ENCODE assay signal across 15 cellular contexts in the genomic region with DNA sequence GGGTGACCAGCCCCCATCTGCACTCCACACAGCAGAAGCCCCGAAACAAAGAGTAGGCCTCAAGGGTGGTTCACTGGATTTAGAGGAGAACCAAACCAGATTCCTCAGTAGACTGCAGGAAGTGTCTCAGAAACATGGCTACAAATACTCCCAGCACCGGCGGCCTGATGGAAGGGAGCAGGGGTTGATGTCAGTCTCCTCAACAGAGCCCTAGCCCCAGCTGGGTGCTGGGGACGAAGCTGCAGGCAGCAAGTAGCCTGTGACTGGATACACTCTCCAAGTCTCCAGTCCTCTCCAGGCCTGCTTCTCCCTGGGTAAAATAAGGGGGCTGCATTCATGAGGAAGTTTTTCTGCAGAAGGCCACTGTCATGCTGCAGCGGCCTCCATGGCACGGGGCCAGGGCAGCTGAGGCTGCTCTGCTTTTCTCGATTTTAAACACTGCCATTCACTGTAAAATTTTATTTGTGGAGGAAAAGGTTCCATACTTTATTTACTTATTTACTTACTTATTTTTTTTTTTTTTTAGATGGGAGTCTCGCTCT.
"Had no signal": no experiment of that assay in that cellular context is flagged by ENCODE, and none has a peak within 500 bp of the region (broad histone marks: within the 10 kb centered on the region; RNA-seq: fewer than 3 reads in every experiment).

No MANE protein-coding gene starts in this region.

- H3K9me3 ChIP-seq: pancreas, upper lobe of left lung had no signal

- FAIRE-seq: pancreas had no signal

- H3K27me3 ChIP-seq: pancreas, upper lobe of left lung had no signal

- DNase-seq: activated CD4-positive, alpha-beta memory T cell treated with anti-CD3 and anti-CD28 coated beads for 36 hours; activated CD4-positive, alpha-beta T cell treated with anti-CD3 and anti-CD28 coated beads for 36 hours; activated CD8-positive, alpha-beta memory T cell treated with anti-CD3 and anti-CD28 coated beads, Interleukin-2, amount 10 ng/mL, durations not matched to agents 7 days and 5 days; activated effector memory CD4-positive, alpha-beta T cell treated with Interleukin-2 at 50 U/mL for 16 hours; activated T-cell treated with anti-CD3 and anti-CD28 coated beads, Interleukin-2, amount 50 U/mL, for 24 hours; central memory CD4-positive, alpha-beta T cell; effector memory CD4-positive, alpha-beta T cell; glutamatergic neuron; left cardiac atrium; stimulated activated CD4-positive, alpha-beta T cell treated with anti-CD3 and anti-CD28 coated beads, Interleukin-2, amount 100 ng/mL, for 48 hours; stimulated activated naive B cell treated with anti-CD40 and anti-IgM and Interleukin-4, amounts not matched to agents 10 μg/mL and 1 μg/mL and 100 μg/mL, for 72 hours; T-helper 17 cell had no signal

- ATAC-seq: activated CD4-positive, alpha-beta T cell treated with anti-CD3 and anti-CD28 coated beads for 36 hours; activated CD8-positive, alpha-beta memory T cell treated with anti-CD3 and anti-CD28 coated beads, Interleukin-2, amount 10 ng/mL, durations not matched to agents 7 days and 5 days; left cardiac atrium; pancreas; stimulated activated naive B cell treated with anti-CD40 and anti-IgM and Interleukin-4, amounts not matched to agents 10 μg/mL and 1 μg/mL and 100 μg/mL, for 72 hours; T-helper 17 cell had no signal

- H3K27ac ChIP-seq: pancreas had no signal

- H3K36me3 ChIP-seq: pancreas had no signal

- H3K4me3 ChIP-seq: lung, pancreas, upper lobe of left lung had no signal
